In genomic region chr4:109826719-109827118, GRCh38 we compare ENCODE assay signal across 8 cellular contexts. TPM values are rescaled to one million over a fixed set of nuclear protein-coding genes. Genes with fewer than 3 reads are reported as not detected.
DNase-seq lines count a peak whose midpoint lies in the region; ATAC-seq and TF ChIP-seq lines count a peak whose summit lies in the region.

No MANE protein-coding gene starts in this region.

- H3K9me3 Mint-ChIP-seq in type B pancreatic cell: no peaks in the 10 kb centered on the region

- no peaks in the 10 kb centered on the region for H3K27me3 Mint-ChIP-seq in type B pancreatic cell

- peak; percentile 63 for ATAC-seq in HG02610 (IDR thresholded peaks at IDR 0.05; ENCODE audit: unreplicated experiment)
- peak; percentile 86 for ATAC-seq in SK-N-SH treated with all-trans-retinoic acid at 6 μM for 48 hours

- peaks cover 10% of the 10 kb centered on the region for H3K36me3 Mint-ChIP-seq in type B pancreatic cell

- no peaks in the 10 kb centered on the region for H3K4me1 Mint-ChIP-seq in type B pancreatic cell (ENCODE audit: unreplicated experiment)

- TF ChIP-seq CTCF in type B pancreatic cell (conservative IDR thresholded peaks at IDR 0.05): peak; percentile 80

- no peak overlapping the region for H3K27ac Mint-ChIP-seq in type B pancreatic cell

- DNase-seq in NCI-H1105 treated with DMSO at 0.1 percent for 48 hours (lab: John Stamatoyannopoulos, UW) (peak; percentile 1), NCI-H1105 (lab: John Stamatoyannopoulos, UW) (no peak), globus pallidus (ENCODE audit: low spot score) (peak; percentile 8), type B pancreatic cell (ENCODE audit: extremely low spot score, unreplicated experiment) (no peak), islet precursor cell (no peak), T-helper 9 cell (no peak)

- no peak overlapping the region for H3K4me3 Mint-ChIP-seq in type B pancreatic cell

TF ChIP-seq in SK-N-SH treated with all-trans-retinoic acid at 6 μM for 48 hours, 23 proteins besides CTCF, POLR2A, EP300 and RAD21:
- no peak for TF ChIP-seq ZNF8 (CRISPR knock-in tag; IDR thresholded peaks at IDR 0.05)
- TF ChIP-seq ZFP3 (CRISPR knock-in tag; IDR thresholded peaks at IDR 0.05): no peak
- TF ChIP-seq CSDC2 (CRISPR knock-in tag; IDR thresholded peaks at IDR 0.05): no peak
- TF ChIP-seq ZNF565 (CRISPR knock-in tag; conservative IDR thresholded peaks at IDR 0.05; ENCODE audit: low read depth): no peak
- no peak for TF ChIP-seq PATZ1 (CRISPR knock-in tag; IDR thresholded peaks at IDR 0.05; ENCODE audit: borderline replicate concordance)
- TF ChIP-seq POU6F1 (CRISPR knock-in tag; IDR thresholded peaks at IDR 0.05; ENCODE audit: borderline replicate concordance, low read depth): no peak
- no peak for TF ChIP-seq OSR1 (CRISPR knock-in tag; IDR thresholded peaks at IDR 0.05)

RNA-seq across cellular contexts. Expression of gene RRH, which starts 1.1 kb away (rescaled TPM):
- total RNA-seq in type B pancreatic cell (ENCODE audit: low replicate concordance): 0.41 TPM in 1 of 2 replicates, not detected in the other

RNA-seq across cellular contexts. Expression of gene GAR1, which starts 11.2 kb away (rescaled TPM):
- total RNA-seq in type B pancreatic cell (ENCODE audit: low replicate concordance): 27.9 and 44.7 TPM in 2 replicates

RNA-seq across cellular contexts. Expression of gene LRIT3, which starts 21.2 kb away (rescaled TPM):
- total RNA-seq in type B pancreatic cell (ENCODE audit: low replicate concordance): 0.27 TPM in 1 of 2 replicates, not detected in the other

RNA-seq across cellular contexts. Expression of gene CFI, which starts 24.9 kb away (rescaled TPM):
- total RNA-seq in type B pancreatic cell (ENCODE audit: low replicate concordance): 15.4 and 24.0 TPM in 2 replicates

Comparison
In these comparisons a context has a peak if more than half of its experiments do, and no peak if none do; other contexts are left out.
1. DNase-seq: peak in NCI-H1105 treated with DMSO at 0.1 percent for 48 hours (single experiment) and globus pallidus (single experiment); none in NCI-H1105 (single experiment), type B pancreatic cell (single experiment), islet precursor cell (single experiment) and T-helper 9 cell (single experiment).